In genomic region chr22:38201718-38202436, GRCh38 we compare ENCODE assay signal across 7 cellular contexts. TPM values are rescaled to one million over a fixed set of nuclear protein-coding genes. Genes with fewer than 3 reads are reported as not detected.
DNase-seq lines count a peak whose midpoint lies in the region; ATAC-seq, FAIRE-seq and TF ChIP-seq lines count a peak whose summit lies in the region.

Gene MAFF, plus strand, starts transcription at chr22:38201994. Its CDS starts 11,860 bp downstream, at chr22:38213854.

- H3K4me3 ChIP-seq in WI38 (ENCODE audit: low read depth, low read length) = peak within 1 kb of the TSS; percentile 69
- H3K4me3 ChIP-seq in breast epithelium = peak within 1 kb of the TSS; percentile 71 to 87 (median 82)
- H3K4me3 ChIP-seq in skeletal muscle tissue (ENCODE audit: low read length in 3 of 3) = peak within 1 kb of the TSS; percentile 69 to 80 (median 74)

- H3K27me3 ChIP-seq in breast epithelium (no peaks in the 10 kb centered on the region), skeletal muscle tissue (ENCODE audit: control insufficient read depth in 3 of 3, insufficient read depth in 3 of 3, low read length in 3 of 3) (no peaks in the 10 kb centered on the region)

- DNase-seq in GM18507 (ENCODE audit: extremely low spot score, insufficient read length, low read depth) (peak; percentile 86), NCI-H2196 (lab: John Stamatoyannopoulos, UW; ENCODE audit: unreplicated experiment) (peak; percentile 85), breast epithelium (ENCODE audit: low spot score in 2 of 2) (peak; percentile 97 to 98), iPS-NIHi11 (ENCODE audit: low spot score) (peak; percentile 98)

- peak within 1 kb of the TSS; percentile 77 to 93 (median 88) for H3K9ac ChIP-seq in skeletal muscle tissue (ENCODE audit: low read depth in 1 of 3, low read length in 3 of 3)

- no peak for TF ChIP-seq CTCF in WI38 (IDR thresholded peaks at IDR 0.05; ENCODE audit: low read depth, low read length)
- peak in 1 of 3 donors; percentile 13 for TF ChIP-seq CTCF in breast epithelium (IDR thresholded peaks at IDR 0.05)

- H3K9me3 ChIP-seq in breast epithelium (no peaks in the 10 kb centered on the region), skeletal muscle tissue (ENCODE audit: control insufficient read depth in 3 of 3, low read length in 3 of 3) (no peaks in the 10 kb centered on the region)

- peak; percentile 98 for TF ChIP-seq POLR2A in breast epithelium (IDR thresholded peaks at IDR 0.05)

- peak; percentile 44 for ATAC-seq in HG02973 (IDR thresholded peaks at IDR 0.05; ENCODE audit: unreplicated experiment)

- H3K36me3 ChIP-seq in breast epithelium (no peaks in the 10 kb centered on the region), skeletal muscle tissue (ENCODE audit: control insufficient read depth in 3 of 3, insufficient read depth in 3 of 3, low read length in 3 of 3) (no peaks in the 10 kb centered on the region)

- H3K4me1 ChIP-seq in breast epithelium (peaks cover 9 to 16% of the 10 kb centered on the region in 2 donors), skeletal muscle tissue (ENCODE audit: control insufficient read depth in 3 of 3, insufficient read depth in 3 of 3, low read length in 3 of 3) (peaks cover 30 to 44% (median 38%) of the 10 kb centered on the region in 3 donors)

- intact Hi-C loops in breast epithelium (cut with DNase I; ENCODE audit: low total_unique reads) = loop anchor here (10.0 kb wide), 2 partner anchors 113 to 147 kb away; partner anchors contain the start of genes CSNK1E and PICK1

- H3K27ac ChIP-seq in breast epithelium (peak within 1 kb of the TSS; percentile 99 to 100), skeletal muscle tissue (ENCODE audit: low read depth, low read length) (peak within 1 kb of the TSS; percentile 98)

- peak; percentile 96 for FAIRE-seq in GM18507 (lab: Jason Lieb, UNC)

RNA-seq across cellular contexts. Expression of gene MAFF, which starts in this region (rescaled TPM):
- total RNA-seq in breast epithelium (100 to 1,000 TPM in 1 of 3 donors, 10 to 100 TPM in 2; 37.3 to 126 (median 85.5) TPM), skeletal muscle tissue (4.2 TPM)

Comparison
In these comparisons a context has a peak if more than half of its experiments do, and no peak if none do; other contexts are left out.
1. Peak in every context shown above with its lines: DNase-seq, ATAC-seq, H3K4me3 ChIP-seq and H3K27ac ChIP-seq.